ENCODE assay signal across 9 cellular contexts in genomic region chr19:18849838-18850400, GRCh38. TPM values are rescaled to one million over a fixed set of nuclear protein-coding genes. Genes with fewer than 3 reads are reported as not detected.
DNase-seq lines count a peak whose midpoint lies in the region; ATAC-seq and TF ChIP-seq lines count a peak whose summit lies in the region.
"Had no signal": no experiment of that assay in that cellular context is flagged by ENCODE, and none has a peak within 500 bp of the region (broad histone marks: within the 10 kb centered on the region; RNA-seq: fewer than 3 reads in every experiment).

No MANE protein-coding gene starts in this region.

- no peak for DNase-seq in A673 (ENCODE audit: low spot score)
- no peak for DNase-seq in progenitor cell of endocrine pancreas (ENCODE audit: low spot score, unreplicated experiment)
- no peak for DNase-seq in colonic mucosa
- DNase-seq in NCI-H1105 treated with DMSO at 0.1 percent for 48 hours (lab: John Stamatoyannopoulos, UW), result no peak
- DNase-seq: NCI-H446 had no signal

- POLR2A ChIA-PET in A673 (lab: Charles Lee; ENCODE audit: low non-redundant PET), result no interaction called here

- H3K27ac Mint-ChIP-seq in IgD-negative memory B cell (peak overlapping the region; percentile 82 to 94 (median 92)), progenitor cell of endocrine pancreas (no peak overlapping the region)

- no peak overlapping the region for H3K4me3 ChIP-seq in A673 (ENCODE audit: low read depth, low read length, poor library complexity, severe bottlenecking)
- H3K4me3 ChIP-seq in endocrine pancreas (ENCODE audit: control insufficient read depth, insufficient read depth, low read length), result no peak overlapping the region
- peak overlapping the region; percentile 36 to 56 for H3K4me3 ChIP-seq in neutrophil (ENCODE audit: low read depth in 1 of 2, low read length in 1 of 2)
- no peak overlapping the region for H3K4me3 ChIP-seq in colonic mucosa

- no peak for ATAC-seq in GM19397 (IDR thresholded peaks at IDR 0.05; ENCODE audit: unreplicated experiment)

- peaks cover 25% of the 10 kb centered on the region for H3K4me1 ChIP-seq in A673 (ENCODE audit: insufficient read depth, low read length, poor library complexity, severe bottlenecking)
- H3K4me1 ChIP-seq in endocrine pancreas (ENCODE audit: control insufficient read depth, insufficient read depth, low read length), result no peaks in the 10 kb centered on the region
- H3K4me1 ChIP-seq in neutrophil (ENCODE audit: control insufficient read depth in 1 of 2, insufficient read depth in 1 of 2, low read depth in 1 of 2, low read length in 1 of 2), result peaks cover 38 to 45% of the 10 kb centered on the region in 2 experiments
- peaks cover 9% of the 10 kb centered on the region for H3K4me1 ChIP-seq in colonic mucosa

- H3K27me3 Mint-ChIP-seq in IgD-negative memory B cell (no peaks in the 10 kb centered on the region), progenitor cell of endocrine pancreas (no peaks in the 10 kb centered on the region)

- CTCF ChIA-PET in A673 (lab: Charles Lee), result no interaction called here

- H3K9ac ChIP-seq in endocrine pancreas (ENCODE audit: control insufficient read depth, insufficient read depth, low read length), result peak overlapping the region; percentile 31
- no peak overlapping the region for H3K9ac ChIP-seq in colonic mucosa (ENCODE audit: low read depth in 2 of 2, low read length in 2 of 2)

- H3K27ac ChIP-seq in A673 (ENCODE audit: low read depth, low read length, poor library complexity, severe bottlenecking), result peak overlapping the region; percentile 60
- peak overlapping the region; percentile 94 for H3K27ac ChIP-seq in neutrophil
- no peak overlapping the region for H3K27ac ChIP-seq in colonic mucosa

- H3K9me3 ChIP-seq in A673 (ENCODE audit: low read depth, low read length, poor library complexity, severe bottlenecking), result no peaks in the 10 kb centered on the region
- no peaks in the 10 kb centered on the region for H3K9me3 ChIP-seq in endocrine pancreas (ENCODE audit: control insufficient read depth, low read length)
- no peaks in the 10 kb centered on the region for H3K9me3 ChIP-seq in neutrophil
- no peaks in the 10 kb centered on the region for H3K9me3 ChIP-seq in colonic mucosa

- H3K36me3 Mint-ChIP-seq in IgD-negative memory B cell, result peaks cover 6% of the 10 kb centered on the region
- peaks cover 15% of the 10 kb centered on the region for H3K36me3 Mint-ChIP-seq in progenitor cell of endocrine pancreas (ENCODE audit: insufficient read depth)

- intact Hi-C loops in A673 (cut with micrococcal nuclease; ENCODE audit: unreplicated experiment) (loop anchor here (5.0 kb wide), 3 partner anchors 78 to 383 kb away; no protein-coding TSS in a partner anchor), colonic mucosa (cut with DNase I) (loop anchor here (5.0 to 10.0 kb wide), 3 partner anchors 165 to 395 kb away; partner anchors contain the start of gene CRTC1)

- BruUV-seq in A673 (replicated peaks; lab: Mats Ljungman, UMichigan), result no TSS peak

- peaks cover 36 to 41% (median 36%) of the 10 kb centered on the region in 3 donors for H3K4me1 Mint-ChIP-seq in IgD-negative memory B cell
- H3K4me1 Mint-ChIP-seq in progenitor cell of endocrine pancreas (ENCODE audit: low read depth), result peaks cover 3% of the 10 kb centered on the region

- H3K27me3 ChIP-seq in A673 (replicated peaks; ENCODE audit: insufficient read depth, low read depth, low read length, poor library complexity) (no peaks in the 10 kb centered on the region), endocrine pancreas (ENCODE audit: control insufficient read depth, insufficient read depth, low read length) (no peaks in the 10 kb centered on the region), neutrophil (no peaks in the 10 kb centered on the region), colonic mucosa (no peaks in the 10 kb centered on the region)

- no peaks in the 10 kb centered on the region for H3K9me3 Mint-ChIP-seq in IgD-negative memory B cell
- no peaks in the 10 kb centered on the region for H3K9me3 Mint-ChIP-seq in progenitor cell of endocrine pancreas (ENCODE audit: low read depth)

- H3K36me3 ChIP-seq in A673 (ENCODE audit: insufficient read depth, low read length, poor library complexity, severe bottlenecking), result peaks cover 64% of the 10 kb centered on the region
- peaks cover 15% of the 10 kb centered on the region for H3K36me3 ChIP-seq in endocrine pancreas (ENCODE audit: control insufficient read depth, insufficient read depth, low read length)
- peaks cover 64% of the 10 kb centered on the region for H3K36me3 ChIP-seq in neutrophil
- peaks cover 28% of the 10 kb centered on the region for H3K36me3 ChIP-seq in colonic mucosa

- peak overlapping the region in 3 of 4 donors; percentile 76 to 91 (median 86) for H3K4me3 Mint-ChIP-seq in IgD-negative memory B cell
- H3K4me3 Mint-ChIP-seq in progenitor cell of endocrine pancreas (ENCODE audit: low read depth), result no peak overlapping the region

- no peak for TF ChIP-seq CTCF in A673 (conservative IDR thresholded peaks at IDR 0.05; ENCODE audit: low read depth, low read length)
- TF ChIP-seq CTCF in neutrophil (IDR thresholded peaks at IDR 0.05), result no peak
- no peak for TF ChIP-seq CTCF in progenitor cell of endocrine pancreas (IDR thresholded peaks at IDR 0.05; ENCODE audit: unreplicated experiment)
- TF ChIP-seq CTCF in colonic mucosa (IDR thresholded peaks at IDR 0.05), result no peak

RNA-seq across cellular contexts. Expression of gene UPF1, which starts 18.2 kb away (rescaled TPM):
- total RNA-seq in A673 (2021) (78.9 and 83.8 TPM in 2 replicates), progenitor cell of endocrine pancreas (87.1 and 90.9 TPM in 2 replicates), colonic mucosa (100 to 1,000 TPM in 1 of 2 donors, 10 to 100 TPM in 1; 77.5 to 113 TPM)
- polyA plus RNA-seq in IgD-negative memory B cell, result 14.6 TPM

RNA-seq across cellular contexts. Expression of gene CERS1, which starts 46.0 kb away (rescaled TPM):
- total RNA-seq in A673 (2021), result 10.0 and 11.4 TPM in 2 replicates
- polyA plus RNA-seq in IgD-negative memory B cell, result not detected
- total RNA-seq in progenitor cell of endocrine pancreas, result 20.1 and 20.9 TPM in 2 replicates
- under 1 TPM; 0.15 to 0.58 TPM for total RNA-seq in colonic mucosa

RNA-seq across cellular contexts. Expression of gene COMP, which starts 58.8 kb away (rescaled TPM):
- total RNA-seq in A673 (2021), result not detected in 2 replicates
- polyA plus RNA-seq in IgD-negative memory B cell, result not detected
- total RNA-seq in progenitor cell of endocrine pancreas, result 0.13 and 0.24 TPM in 2 replicates
- under 1 TPM in 1 of 2 donors, not detected in 1; 0.13 TPM for total RNA-seq in colonic mucosa

Comparison
In these comparisons a context has a peak if more than half of its experiments do, and no peak if none do; other contexts are left out.
1. H3K4me3 ChIP-seq: peak in neutrophil (2 of 2); none in A673 (single experiment), endocrine pancreas (single experiment) and colonic mucosa (single experiment).